ENCODE assay signal across 20 cellular contexts in the genomic region with DNA sequence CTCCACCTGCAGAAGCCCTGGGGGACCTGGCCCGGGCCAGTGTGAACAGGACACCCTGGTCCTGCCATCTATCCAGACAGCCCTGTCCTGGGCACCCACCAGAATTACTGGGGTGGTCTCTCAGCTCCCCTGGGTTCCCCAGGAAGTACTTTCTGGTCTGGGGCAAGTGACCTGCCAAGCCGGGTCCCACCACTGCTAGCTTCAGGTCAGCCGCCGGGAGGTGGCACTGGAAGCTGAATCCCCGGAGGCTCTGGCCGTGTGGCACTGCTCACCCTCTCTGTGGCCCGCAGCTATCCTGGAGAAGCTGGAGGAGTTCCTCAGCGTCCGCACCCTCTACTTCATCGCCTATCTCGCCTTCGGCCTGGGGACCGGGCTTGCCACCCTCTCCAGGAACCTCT. TPM values are rescaled to one million over a fixed set of nuclear protein-coding genes. Genes with fewer than 3 reads are reported as not detected.
DNase-seq lines count a peak whose midpoint lies in the region; ATAC-seq, FAIRE-seq and TF ChIP-seq lines count a peak whose summit lies in the region.
"Had no signal": no experiment of that assay in that cellular context is flagged by ENCODE, and none has a peak within 500 bp of the region (broad histone marks: within the 10 kb centered on the region; RNA-seq: fewer than 3 reads in every experiment).

No MANE protein-coding gene starts in this region.

- POLR2A ChIA-PET in HepG2 (lab: Yijun Ruan, JAX), result interaction anchor here (0.7 kb wide), 1 partner anchor 8 kb away, joined by 3 read pairs; no protein-coding TSS in a partner anchor

- H3K27ac ChIP-seq in HepG2 (ENCODE audit: extremely low read length, insufficient read depth, low read length) (no peak overlapping the region), right lobe of liver (no peak overlapping the region), kidney (ENCODE audit: low read depth in 2 of 2, low read length in 2 of 2) (no peak overlapping the region), tibial artery (no peak overlapping the region)
- H3K27ac ChIP-seq: 22Rv1; BLaER1 treated with 17β-estradiol and CSF1 and Interleukin-3, amounts not matched to agents 10 nM and 100 nM; C4-2B had no signal

- H3K36me3 ChIP-seq in HepG2 (replicated peaks in 1 of 2; ENCODE audit: control insufficient read depth in 1 of 2, insufficient read depth in 2 of 2, low read length in 2 of 2) (no peaks in the 10 kb centered on the region), right lobe of liver (no peaks in the 10 kb centered on the region), kidney (ENCODE audit: control insufficient read depth in 1 of 2, insufficient read depth in 2 of 2, low read length in 2 of 2) (no peaks in the 10 kb centered on the region), tibial artery (peaks cover 0 to 35% (median 25%) of the 10 kb centered on the region in 3 donors)
- H3K36me3 ChIP-seq: BLaER1 treated with 17β-estradiol and CSF1 and Interleukin-3, amounts not matched to agents 10 nM and 100 nM had no signal

- in situ Hi-C loops in HepG2 (cut with HindIII; ENCODE audit: extremely low pct_ligation_motif_present, low pct_unique_long_range_greater_than_20kb), result no loop called here

- BruUV-seq in HepG2 (replicated peaks; lab: Mats Ljungman, UMichigan), result no TSS peak

- H4K20me1 ChIP-seq in HepG2 (ENCODE audit: insufficient read depth, low read length), result no peaks in the 10 kb centered on the region
- H4K20me1 ChIP-seq: BLaER1 treated with 17β-estradiol and CSF1 and Interleukin-3, amounts not matched to agents 10 nM and 100 nM had no signal

- TF ChIP-seq CTCF in HepG2 (CRISPR knock-in tag; IDR thresholded peaks at IDR 0.05) (peak; percentile 31), right lobe of liver (IDR thresholded peaks at IDR 0.05) (no peak), kidney (IDR thresholded peaks at IDR 0.05; ENCODE audit: borderline replicate concordance, extremely low read depth, insufficient read depth) (no peak), tibial artery (IDR thresholded peaks at IDR 0.05) (no peak)

- intact Hi-C loops in HepG2 (cut with micrococcal nuclease; ENCODE audit: unreplicated experiment) (no loop called here), right lobe of liver (cut with DNase I) (no loop called here), kidney (cut with DNase I) (no loop called here), tibial artery (cut with DNase I; ENCODE audit: low total_unique reads) (no loop called here)

- H3K9ac ChIP-seq in HepG2 (ENCODE audit: insufficient read depth, low read depth, low read length) (no peak overlapping the region), kidney (ENCODE audit: low read length in 2 of 2) (no peak overlapping the region)
- H3K9ac ChIP-seq: BLaER1 treated with 17β-estradiol and CSF1 and Interleukin-3, amounts not matched to agents 10 nM and 100 nM had no signal

- ATAC-seq in HepG2 (peak; percentile 17), right lobe of liver (no peak), GM19395 (IDR thresholded peaks at IDR 0.05; ENCODE audit: unreplicated experiment) (no peak)
- ATAC-seq: A549; CD8-positive, alpha-beta T cell had no signal

- TF ChIP-seq POLR2A in HepG2 (IDR thresholded peaks at IDR 0.05; ENCODE audit: insufficient read depth in 1 of 2, low read depth in 2 of 2, low read length in 2 of 2), result no peak
- TF ChIP-seq POLR2A in right lobe of liver (IDR thresholded peaks at IDR 0.05), result no peak

- TF ChIP-seq RAD21 in HepG2 (CRISPR knock-in tag; IDR thresholded peaks at IDR 0.05), result no peak

- 48% methylated on average over 9 of the region's 13 CpGs for WGBS in HepG2 (ENCODE audit: low lambda C conversion rate)
- WGBS in right lobe of liver (ENCODE audit: insufficient coverage, low coverage, low lambda C conversion rate, missing lambda C conversion rate), result 95% methylated on average over 7 of the region's 13 CpGs

- TF ChIP-seq EP300 in HepG2 (IDR thresholded peaks at IDR 0.05; ENCODE audit: low read depth in 2 of 2, low read length in 2 of 2) (no peak), HepG2 (CRISPR knock-in tag; IDR thresholded peaks at IDR 0.05; ENCODE audit: borderline replicate concordance) (no peak)

- peak overlapping the region; percentile 23; the same call in 1 of the 2 replicates for H3K4me2 ChIP-seq in HepG2 (ENCODE audit: low read depth, low read length)
- H3K4me2 ChIP-seq: A549; BLaER1 treated with 17β-estradiol and CSF1 and Interleukin-3, amounts not matched to agents 10 nM and 100 nM had no signal

- H3K4me3 ChIP-seq in HepG2 (replicated peaks in 1 of 3; ENCODE audit: insufficient read depth in 1 of 3, low read depth in 2 of 3, low read length in 3 of 3) (no peak overlapping the region), right lobe of liver (no peak overlapping the region), kidney (ENCODE audit: low read length in 2 of 2) (no peak overlapping the region), tibial artery (no peak overlapping the region)
- H3K4me3 ChIP-seq: A549; BLaER1 treated with 17β-estradiol and CSF1 and Interleukin-3, amounts not matched to agents 10 nM and 100 nM had no signal

- CTCF ChIA-PET in HepG2 (lab: Yijun Ruan, JAX; ENCODE audit: low intra/inter-chr PET ratio, low total read pairs), result no interaction called here

- H2AFZ ChIP-seq in HepG2 (ENCODE audit: low read length), result no peak overlapping the region

- peaks cover 5 to 35% of the 10 kb centered on the region in 2 experiments; a peak in 4 of 5 replicates for H3K27me3 ChIP-seq in HepG2 (ENCODE audit: control insufficient read depth in 1 of 2, insufficient read depth in 2 of 2, low read length in 2 of 2)
- no peaks in the 10 kb centered on the region for H3K27me3 ChIP-seq in right lobe of liver
- H3K27me3 ChIP-seq in tibial artery, result no peaks in the 10 kb centered on the region
- H3K27me3 ChIP-seq: BLaER1 treated with 17β-estradiol and CSF1 and Interleukin-3, amounts not matched to agents 10 nM and 100 nM had no signal

- no peaks in the 10 kb centered on the region for H3K9me3 ChIP-seq in HepG2 (ENCODE audit: low read length)
- no peaks in the 10 kb centered on the region for H3K9me3 ChIP-seq in right lobe of liver
- H3K9me3 ChIP-seq in kidney (ENCODE audit: control insufficient read depth in 1 of 2, low read length in 2 of 2), result no peaks in the 10 kb centered on the region
- H3K9me3 ChIP-seq in tibial artery, result no peaks in the 10 kb centered on the region
- H3K9me3 ChIP-seq: A549, Caco-2 had no signal

- no peak for FAIRE-seq in HepG2 (lab: Jason Lieb, UNC)
- FAIRE-seq in kidney (lab: Jason Lieb, UNC), result no peak
- FAIRE-seq: A549, D721Med, G401.6, GM12891, GM19239 had no signal

- H3K4me1 ChIP-seq in HepG2 (ENCODE audit: insufficient read depth, low read length), result peaks cover 23% of the 10 kb centered on the region
- H3K4me1 ChIP-seq in right lobe of liver, result no peaks in the 10 kb centered on the region
- H3K4me1 ChIP-seq in kidney (ENCODE audit: control insufficient read depth in 1 of 2, insufficient read depth in 1 of 2, low read depth in 1 of 2, low read length in 2 of 2), result peaks cover 0 to 13% of the 10 kb centered on the region in 2 donors
- peaks cover 5 to 24% (median 12%) of the 10 kb centered on the region in 4 donors for H3K4me1 ChIP-seq in tibial artery
- H3K4me1 ChIP-seq: Caco-2 had no signal

- H3K79me2 ChIP-seq in HepG2 (ENCODE audit: insufficient read depth, low read length), result no peaks in the 10 kb centered on the region

- DNase-seq in HepG2 (ENCODE audit: low spot score) (no peak), right lobe of liver (no peak), kidney (peak; percentile 68), tibial artery (no peak)
- DNase-seq: AML-193; Calu3; CD4-positive, alpha-beta T cell; CD8-positive, alpha-beta T cell; DMS79 treated with DMSO at 0.1 percent for 48 hours; GF-D8 had no signal

TF ChIP-seq in HepG2, 621 proteins besides CTCF, POLR2A, EP300 and RAD21 (continues in another document):
- TF ChIP-seq TAF1 (CRISPR knock-in tag; IDR thresholded peaks at IDR 0.05) (no peak), CCAR2 (optimal IDR thresholded peaks at IDR 0.05; ENCODE audit: low read depth, low read length) (no peak), ZNF274 (CRISPR knock-in tag; IDR thresholded peaks at IDR 0.05) (no peak)

RNA-seq across cellular contexts. Expression of a gene that starts 21.3 kb away (rescaled TPM):
- total RNA-seq in HepG2 (2016; rRNA removed; fragmentation: Illumina TruSeq; extraction: Trizol), result not detected in 2 replicates
- not detected in 2 replicates for total RNA-seq in HepG2 (2016; cell fraction: cytosol; rRNA removed; fragmentation: Illumina TruSeq; extraction: Trizol; ENCODE audit: low read depth)
- not detected in 2 replicates for total RNA-seq in HepG2 (2016; cell fraction: insoluble cytoplasmic fraction; rRNA removed; fragmentation: Illumina TruSeq; extraction: Trizol)
- total RNA-seq in HepG2 (2016; cell fraction: membrane; rRNA removed; fragmentation: Illumina TruSeq; extraction: Trizol), result not detected in 2 replicates
- not detected in 2 replicates for total RNA-seq in HepG2 (2016; cell fraction: nucleus; rRNA removed; fragmentation: Illumina TruSeq; extraction: Trizol)
- polyA plus RNA-seq in HepG2 (2011; rRNA removed), result 0.05 TPM in 1 of 2 replicates, not detected in the other
- polyA plus RNA-seq in HepG2 (2011; cell fraction: cytosol; rRNA removed), result 0.03 TPM in 1 of 2 replicates, not detected in the other
- polyA plus RNA-seq in HepG2 (2011; cell fraction: nucleus; rRNA removed), result 0.09 TPM in 1 of 2 replicates, not detected in the other
- polyA plus RNA-seq in HepG2 (2012), result not detected in 2 replicates
- polyA plus RNA-seq in HepG2 (2016; cell fraction: cytosol; fragmentation: Illumina TruSeq; extraction: Trizol; ENCODE audit: low read depth), result not detected in 2 replicates
- not detected in 2 replicates for polyA plus RNA-seq in HepG2 (2016; cell fraction: insoluble cytoplasmic fraction; fragmentation: Illumina TruSeq; extraction: Trizol; ENCODE audit: low read depth)
- not detected in 2 replicates for polyA plus RNA-seq in HepG2 (2016; cell fraction: membrane; fragmentation: Illumina TruSeq; extraction: Trizol; ENCODE audit: low read depth)
- not detected in 2 replicates for polyA plus RNA-seq in HepG2 (2016; cell fraction: nucleus; fragmentation: Illumina TruSeq; extraction: Trizol; ENCODE audit: insufficient read depth, low read depth)
- not detected in 2 replicates for polyA minus RNA-seq in HepG2 (2011; rRNA and poly(A)+ RNA removed; ENCODE audit: low replicate concordance)
- not detected in 2 replicates for polyA minus RNA-seq in HepG2 (2011; cell fraction: cytosol; rRNA and poly(A)+ RNA removed)
- not detected in 2 replicates for polyA minus RNA-seq in HepG2 (2011; cell fraction: nucleus; rRNA and poly(A)+ RNA removed)
- total RNA-seq in right lobe of liver, result under 1 TPM in 5 of 6 experiments, not detected in 1; 0.13 to 0.53 (median 0.25) TPM
- total RNA-seq in kidney, result 1.8 TPM
- polyA plus RNA-seq in kidney (ENCODE audit: insufficient read depth, low read depth, low replicate concordance), result 9.2 TPM
